ENCODE assay signal across 8 cellular contexts in the genomic region with DNA sequence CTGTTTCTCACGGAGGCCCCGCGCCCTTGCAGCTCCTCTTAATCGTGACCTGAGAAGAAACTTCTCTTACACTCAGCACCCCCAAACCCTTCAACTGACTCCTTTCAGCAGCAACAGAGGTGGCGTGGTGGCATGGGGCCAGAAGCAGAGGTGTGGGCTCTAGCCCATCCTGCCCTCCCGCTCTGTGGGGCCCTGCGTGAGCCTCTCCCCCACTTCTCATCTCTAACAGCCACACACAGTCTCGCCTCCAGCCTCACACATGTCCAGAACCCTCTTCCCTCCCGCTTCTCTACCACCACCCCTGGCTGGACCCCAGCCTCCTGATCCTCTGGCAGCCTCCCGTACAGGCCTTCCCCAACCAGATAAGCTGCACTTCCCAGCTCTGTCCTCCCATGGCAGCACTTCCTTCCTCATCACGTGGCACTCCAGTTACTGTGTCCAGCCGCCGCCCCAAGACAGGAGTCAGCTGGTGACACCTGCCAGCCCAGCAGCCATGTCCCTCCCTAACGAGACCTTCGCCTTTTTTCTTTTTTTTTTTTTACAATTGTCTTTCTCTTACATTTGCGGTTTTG.
DNase-seq lines count a peak whose midpoint lies in the region; ATAC-seq and TF ChIP-seq lines count a peak whose summit lies in the region.

No MANE protein-coding gene starts in this region.

- peaks cover 21% of the 10 kb centered on the region for H3K36me3 Mint-ChIP-seq in central memory CD8-positive, alpha-beta T cell (ENCODE audit: insufficient read depth)

- H3K27me3 ChIP-seq in neutrophil = no peaks in the 10 kb centered on the region

- peak overlapping the region; percentile 41 to 53 for H3K4me3 ChIP-seq in neutrophil (ENCODE audit: low read depth in 1 of 2, low read length in 1 of 2)

- H3K36me3 ChIP-seq in neutrophil = peaks cover 10% of the 10 kb centered on the region

- H3K4me1 ChIP-seq in neutrophil (ENCODE audit: control insufficient read depth in 1 of 2, insufficient read depth in 1 of 2, low read depth in 1 of 2, low read length in 1 of 2) = peaks cover 48 to 50% of the 10 kb centered on the region in 2 experiments

- peak; percentile 30 for TF ChIP-seq CTCF in neutrophil (IDR thresholded peaks at IDR 0.05)

- DNase-seq in Ammon's horn (ENCODE audit: low spot score) = peak; percentile 51
- peak; percentile 10 for DNase-seq in NCI-H69 (lab: John Stamatoyannopoulos, UW)
- DNase-seq in central memory CD8-positive, alpha-beta T cell (ENCODE audit: low spot score in 2 of 2) = no peak
- DNase-seq in NCI-H748 treated with DMSO at 0.1 percent for 48 hours (lab: John Stamatoyannopoulos, UW) = no peak
- no peak for DNase-seq in SHP77 (lab: John Stamatoyannopoulos, UW)
- DNase-seq in hippocampal formation (lab: John Stamatoyannopoulos, UW) = no peak

- H3K9me3 Mint-ChIP-seq in central memory CD8-positive, alpha-beta T cell = no peaks in the 10 kb centered on the region

- peak; percentile 21 for ATAC-seq in GM21447 (IDR thresholded peaks at IDR 0.05; ENCODE audit: unreplicated experiment)
- ATAC-seq in central memory CD8-positive, alpha-beta T cell (replicated peaks; ENCODE audit: extremely low read depth, poor library complexity, severe bottlenecking) = peak; percentile 3

- H3K4me1 Mint-ChIP-seq in central memory CD8-positive, alpha-beta T cell = peaks cover 64% of the 10 kb centered on the region

- H3K9me3 ChIP-seq in neutrophil = no peaks in the 10 kb centered on the region

- peak overlapping the region; percentile 68 for H3K4me3 Mint-ChIP-seq in central memory CD8-positive, alpha-beta T cell

- peak overlapping the region; percentile 96 for H3K27ac Mint-ChIP-seq in central memory CD8-positive, alpha-beta T cell (ENCODE audit: low read depth)

- peak overlapping the region; percentile 90 for H3K27ac ChIP-seq in neutrophil

- H3K27me3 Mint-ChIP-seq in central memory CD8-positive, alpha-beta T cell = no peaks in the 10 kb centered on the region

Comparison
In these comparisons a context has a peak if more than half of its experiments do, and no peak if none do; other contexts are left out.
1. DNase-seq: peak in Ammon's horn (single experiment) and NCI-H69 (single experiment); none in central memory CD8-positive, alpha-beta T cell (0 of 2), NCI-H748 treated with DMSO at 0.1 percent for 48 hours (single experiment), SHP77 (0 of 2) and hippocampal formation (0 of 2).